Comparison of ENCODE assay signal across 8 cellular contexts in genomic region chr1:45550401-45551305, GRCh38. TPM values are rescaled to one million over a fixed set of nuclear protein-coding genes. Genes with fewer than 3 reads are reported as not detected.
DNase-seq lines count a peak whose midpoint lies in the region; ATAC-seq and TF ChIP-seq lines count a peak whose summit lies in the region.

AKR1A1 (plus strand) TSS chr1:45550826; CDS start chr1:45561795, 10,969 bp downstream.

- peaks cover 0 to 7% of the 10 kb centered on the region in 2 donors for H3K4me1 ChIP-seq in breast epithelium
- H3K4me1 ChIP-seq in smooth muscle cell (ENCODE audit: low read depth) = peaks cover 5% of the 10 kb centered on the region

- no peak within 1 kb of the TSS for H3K9ac ChIP-seq in smooth muscle cell (ENCODE audit: low read depth)

- peak within 1 kb of the TSS; percentile 95 for H3K27ac ChIP-seq in AG04450 (ENCODE audit: low read depth, low read length)
- H3K27ac ChIP-seq in WERI-Rb-1 = peak within 1 kb of the TSS; percentile 84
- peak within 1 kb of the TSS; percentile 87 to 92 for H3K27ac ChIP-seq in breast epithelium
- no peak within 1 kb of the TSS for H3K27ac ChIP-seq in smooth muscle cell (ENCODE audit: low read depth)

- H3K4me3 ChIP-seq in AG04450 (ENCODE audit: low read depth, low read length) (peak within 1 kb of the TSS; percentile 94), WERI-Rb-1 (ENCODE audit: low read depth, low read length) (peak within 1 kb of the TSS; percentile 90), breast epithelium (peak within 1 kb of the TSS; percentile 61 to 86 (median 73)), smooth muscle cell (peak within 1 kb of the TSS; percentile 66)

- H3K79me2 ChIP-seq in smooth muscle cell (ENCODE audit: low read depth) = peaks cover 6% of the 10 kb centered on the region

- H3K36me3 ChIP-seq in WERI-Rb-1 (peaks cover 41% of the 10 kb centered on the region), breast epithelium (no peaks in the 10 kb centered on the region), smooth muscle cell (ENCODE audit: low read depth) (no peaks in the 10 kb centered on the region)

- intact Hi-C loops in breast epithelium (cut with DNase I; ENCODE audit: low total_unique reads) = no loop called here

- peak; percentile 32 for TF ChIP-seq POLR2A in breast epithelium (IDR thresholded peaks at IDR 0.05)

- peak within 1 kb of the TSS; percentile 89 for H3K4me2 ChIP-seq in smooth muscle cell

- H3K9me3 ChIP-seq in AG04450 (ENCODE audit: control insufficient read depth, insufficient read depth, low read length) (no peaks in the 10 kb centered on the region), WERI-Rb-1 (ENCODE audit: severe bottlenecking) (no peaks in the 10 kb centered on the region), breast epithelium (no peaks in the 10 kb centered on the region), smooth muscle cell (replicated peaks; ENCODE audit: low read depth) (no peaks in the 10 kb centered on the region)

- peak; percentile 79 for ATAC-seq in GM18907 (IDR thresholded peaks at IDR 0.05; ENCODE audit: unreplicated experiment)
- peak; percentile 80 for ATAC-seq in HG03139 (IDR thresholded peaks at IDR 0.05; ENCODE audit: unreplicated experiment)

- 4% methylated on average over 45 of the region's 47 CpGs for WGBS in smooth muscle cell (ENCODE audit: low lambda C conversion rate)

- TF ChIP-seq CTCF in AG04450 (IDR thresholded peaks at IDR 0.05; ENCODE audit: low read depth, low read length) = 0 out of 2 replicates have a peak, but pooled peaks have one; percentile 3
- TF ChIP-seq CTCF in WERI-Rb-1 (IDR thresholded peaks at IDR 0.05; ENCODE audit: low read depth, low read length) = no peak
- no peak for TF ChIP-seq CTCF in breast epithelium (IDR thresholded peaks at IDR 0.05)
- TF ChIP-seq CTCF in smooth muscle cell (IDR thresholded peaks at IDR 0.05; ENCODE audit: borderline replicate concordance, insufficient read depth, poor library complexity, severe bottlenecking) = no peak

- H2AFZ ChIP-seq in smooth muscle cell (ENCODE audit: low read depth) = peak within 1 kb of the TSS; percentile 96

- peaks cover 8% of the 10 kb centered on the region for H4K20me1 ChIP-seq in smooth muscle cell (ENCODE audit: low read depth)

- DNase-seq in AG04450 (ENCODE audit: low read depth, low spot score) (peak; percentile 43), NCI-H2227 (lab: John Stamatoyannopoulos, UW; ENCODE audit: unreplicated experiment) (peak; percentile 95), WERI-Rb-1 (peak; percentile 92), breast epithelium (ENCODE audit: low spot score in 2 of 2) (peak; percentile 88), iPS-NIHi11 (ENCODE audit: low spot score) (peak; percentile 95), smooth muscle cell (lab: John Stamatoyannopoulos, UW; ENCODE audit: unreplicated experiment) (peak; percentile 27)

- no peaks in the 10 kb centered on the region for H3K27me3 ChIP-seq in AG04450 (ENCODE audit: control insufficient read depth, insufficient read depth, low read length)
- no peaks in the 10 kb centered on the region for H3K27me3 ChIP-seq in WERI-Rb-1 (ENCODE audit: insufficient read depth, low read depth, severe bottlenecking)
- no peaks in the 10 kb centered on the region for H3K27me3 ChIP-seq in breast epithelium
- no peaks in the 10 kb centered on the region for H3K27me3 ChIP-seq in smooth muscle cell (ENCODE audit: low read depth)

- CTCF ChIA-PET in AG04450 (lab: Charles Lee) = interaction anchor here (0.6 to 1.3 kb wide), 4 partner anchors 16 to 247 kb away, joined by 3 to 4 read pairs (median 4); no protein-coding TSS in a partner anchor

- POLR2A ChIA-PET in AG04450 (lab: Yijun Ruan, JAX) = interaction anchor here (0.6 to 6.5 kb wide), 8 partner anchors 16 to 425 kb away, joined by 3 to 134 read pairs (median 4); partner anchors contain the start of gene PRDX1

- no peaks in the 10 kb centered on the region for H3F3A ChIP-seq in smooth muscle cell (ENCODE audit: low read depth)

RNA-seq across cellular contexts. Expression of gene AKR1A1, which starts in this region (rescaled TPM):
- 150 and 175 TPM in 2 replicates for polyA plus RNA-seq in AG04450 (2011; rRNA removed)
- 135 and 153 TPM in 2 replicates for polyA minus RNA-seq in AG04450 (2011; rRNA and poly(A)+ RNA removed)
- 10 to 100 TPM; 85.5 to 96.0 (median 89.4) TPM for total RNA-seq in breast epithelium
- total RNA-seq in smooth muscle cell = 64.1 and 91.4 TPM in 2 replicates
- polyA plus RNA-seq in smooth muscle cell = 135 and 148 TPM in 2 replicates

Comparison
In these comparisons a context has a peak if more than half of its experiments do, and no peak if none do; other contexts are left out.
1. DNase-seq: peak in every context shown above with its lines; median percentile 95 in NCI-H2227; 95 in iPS-NIHi11; 92 in WERI-Rb-1; 88 in breast epithelium; 43 in AG04450; 27 in smooth muscle cell.